Comparison of ENCODE assay signal across 9 cellular contexts in genomic region chr2:42828487-42829416, GRCh38. TPM values are rescaled to one million over a fixed set of nuclear protein-coding genes. Genes with fewer than 3 reads are reported as not detected.
DNase-seq lines count a peak whose midpoint lies in the region; ATAC-seq and TF ChIP-seq lines count a peak whose summit lies in the region.
"Had no signal": no experiment of that assay in that cellular context is flagged by ENCODE, and none has a peak within 500 bp of the region (broad histone marks: within the 10 kb centered on the region; RNA-seq: fewer than 3 reads in every experiment).

No MANE protein-coding gene starts in this region.

- DNase-seq in DMS79 (lab: John Stamatoyannopoulos, UW) (peak; percentile 7), SK-MEL-5 (ENCODE audit: low read depth, low spot score) (peak; percentile 82), globus pallidus (ENCODE audit: low spot score) (peak; percentile 62), type B pancreatic cell (ENCODE audit: extremely low spot score, unreplicated experiment) (peak; percentile 83)
- DNase-seq in activated gamma-delta T cell treated with anti-CD3 and anti-CD28 coated beads, Interleukin-2, amount 50 U/mL, for 16 hours (ENCODE audit: low read depth), result peak; percentile 51

- peak overlapping the region; percentile 71 for H3K4me3 Mint-ChIP-seq in type B pancreatic cell

- no peaks in the 10 kb centered on the region for H3K36me3 ChIP-seq in Loucy (ENCODE audit: insufficient read depth, low read length)
- no peaks in the 10 kb centered on the region for H3K36me3 ChIP-seq in parathyroid adenoma (ENCODE audit: control insufficient read depth, insufficient read depth, low read length)

- H3K4me1 ChIP-seq in Loucy (ENCODE audit: insufficient read depth, low read length, poor library complexity, severe bottlenecking) (no peaks in the 10 kb centered on the region), parathyroid adenoma (no peaks in the 10 kb centered on the region)

- no peaks in the 10 kb centered on the region for H4K20me1 ChIP-seq in Loucy (ENCODE audit: insufficient read depth, low read length, poor library complexity, severe bottlenecking)

- H3K27me3 Mint-ChIP-seq in type B pancreatic cell, result peaks cover 2% of the 10 kb centered on the region

- peak; percentile 72 for ATAC-seq in GM21717 (IDR thresholded peaks at IDR 0.05; ENCODE audit: unreplicated experiment)

- no peak overlapping the region for H3K27ac ChIP-seq in parathyroid adenoma

- in situ Hi-C loops in SK-MEL-5 (cut with HindIII; ENCODE audit: low pct_unique_long_range_greater_than_20kb, low sequenced_read_pairs), result no loop called here

- H3K27me3 ChIP-seq in Loucy (ENCODE audit: insufficient read depth, low read length, poor library complexity, severe bottlenecking), result no peaks in the 10 kb centered on the region
- no peaks in the 10 kb centered on the region for H3K27me3 ChIP-seq in parathyroid adenoma (ENCODE audit: control insufficient read depth, insufficient read depth, low read length)

- no peaks in the 10 kb centered on the region for H3K79me2 ChIP-seq in Loucy (ENCODE audit: insufficient read depth, low read length)
- H3K79me2 ChIP-seq in parathyroid adenoma, result no peaks in the 10 kb centered on the region

- no peak overlapping the region for H3K9ac ChIP-seq in Loucy (ENCODE audit: low read depth, low read length, poor library complexity, severe bottlenecking)
- H3K9ac ChIP-seq in parathyroid adenoma, result no peak overlapping the region

- no peaks in the 10 kb centered on the region for H3K9me2 ChIP-seq in Loucy (replicated peaks; ENCODE audit: low read depth, low read length)

- H3K4me3 ChIP-seq in Loucy (ENCODE audit: low read length, poor library complexity, severe bottlenecking), result no peak overlapping the region
- H3K4me3 ChIP-seq in parathyroid adenoma (ENCODE audit: low read depth, low read length), result no peak overlapping the region

- H3K4me1 Mint-ChIP-seq in type B pancreatic cell (ENCODE audit: unreplicated experiment), result peaks cover 27% of the 10 kb centered on the region

- peak overlapping the region; percentile 29 for H3K27ac Mint-ChIP-seq in type B pancreatic cell
- H3K27ac Mint-ChIP-seq: dendritic cell treated with granulocyte-macrophage colony-stimulating factor and Interleukin-4, amounts not matched to agents 40 ng/mL and 50 ng/mL, for 4 days had no signal

- H2AFZ ChIP-seq in Loucy (ENCODE audit: low read length), result 0 out of 2 replicates have a peak overlapping the region, but pooled peaks have one; percentile 18
- no peak overlapping the region for H2AFZ ChIP-seq in parathyroid adenoma

- no peaks in the 10 kb centered on the region for H3F3A ChIP-seq in Loucy (ENCODE audit: low read depth)

- H3K4me2 ChIP-seq in Loucy (ENCODE audit: low read depth, low read length, poor library complexity, severe bottlenecking), result no peak overlapping the region
- H3K4me2 ChIP-seq in parathyroid adenoma (ENCODE audit: low read length), result no peak overlapping the region

- no peaks in the 10 kb centered on the region for H3K9me3 Mint-ChIP-seq in type B pancreatic cell
- H3K9me3 Mint-ChIP-seq: dendritic cell treated with granulocyte-macrophage colony-stimulating factor and Interleukin-4, amounts not matched to agents 40 ng/mL and 50 ng/mL, for 4 days had no signal

- H3K9me3 ChIP-seq in Loucy (ENCODE audit: insufficient read depth, low read depth, low read length) (no peaks in the 10 kb centered on the region), parathyroid adenoma (ENCODE audit: control insufficient read depth, low read length) (no peaks in the 10 kb centered on the region)

- peak; percentile 95 for TF ChIP-seq CTCF in Loucy (conservative IDR thresholded peaks at IDR 0.05; ENCODE audit: low read length)
- TF ChIP-seq CTCF in parathyroid adenoma (IDR thresholded peaks at IDR 0.05), result peak; percentile 86
- TF ChIP-seq CTCF in type B pancreatic cell (conservative IDR thresholded peaks at IDR 0.05), result peak; percentile 97

- no peaks in the 10 kb centered on the region for H3K36me3 Mint-ChIP-seq in type B pancreatic cell

RNA-seq across cellular contexts. Expression of gene HAAO, which starts 36.4 kb away (rescaled TPM):
- not detected in 2 replicates for total RNA-seq in SK-MEL-5 (2014; rRNA removed; shearing (Covaris generic))
- not detected in 2 replicates for polyA plus RNA-seq in SK-MEL-5 (2015; cell fraction: cytosol; rRNA removed)
- polyA plus RNA-seq in SK-MEL-5 (2015; cell fraction: nucleus; rRNA removed), result not detected in 2 replicates
- total RNA-seq in type B pancreatic cell (ENCODE audit: low replicate concordance), result 9.4 and 10.0 TPM in 2 replicates

Comparison
In these comparisons a context has a peak if more than half of its experiments do, and no peak if none do; other contexts are left out.
1. DNase-seq: peak in every context shown above with its lines; median percentile 83 in type B pancreatic cell; 82 in SK-MEL-5; 62 in globus pallidus; 51 in activated gamma-delta T cell treated with anti-CD3 and anti-CD28 coated beads, Interleukin-2, amount 50 U/mL, for 16 hours; 7 in DMS79.
2. RNA of gene HAAO, which starts 36.4 kb away (total RNA-seq): 9.4 to 10.0 TPM in type B pancreatic cell; not detected in SK-MEL-5; every median in the first group is over 10 times any median in the second.
3. Peak in every context shown above with its lines, with median percentiles within 50 percentile points of each other: CTCF ChIP-seq.